Comparison of ENCODE assay signal across 20 cellular contexts in the genomic region with DNA sequence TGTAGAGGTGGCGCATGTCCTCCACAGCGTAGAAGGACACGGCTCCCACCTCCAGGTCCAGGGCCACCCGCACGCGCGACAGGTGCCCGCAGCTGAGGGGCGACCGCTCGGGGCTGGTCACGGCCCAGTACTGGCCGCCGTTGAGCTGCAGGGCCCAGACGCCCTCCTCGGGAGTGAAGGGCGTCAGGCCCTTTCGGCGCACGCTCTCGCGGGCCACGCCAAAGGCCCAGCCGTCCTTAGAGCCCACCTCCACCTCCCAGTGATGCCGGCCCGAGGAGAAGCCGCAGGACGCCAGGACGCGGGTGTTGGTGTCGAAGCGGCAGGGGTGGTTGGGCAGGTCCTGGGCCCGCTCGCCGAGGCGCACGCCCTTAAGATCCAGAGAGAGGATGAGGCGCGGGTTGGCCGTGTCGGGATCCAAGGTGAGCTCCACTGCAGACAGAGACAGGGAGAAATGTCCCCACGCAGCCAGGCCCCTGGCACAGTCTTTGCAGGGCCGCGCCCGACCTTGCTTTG. TPM values are rescaled to one million over a fixed set of nuclear protein-coding genes. Genes with fewer than 3 reads are reported as not detected.
A peak's percentile ranks its signal among the peaks of the same experiment; 100 is the strongest.
DNase-seq lines count a peak whose midpoint lies in the region; ATAC-seq and TF ChIP-seq lines count a peak whose summit lies in the region.
"Had no signal": no experiment of that assay in that cellular context is flagged by ENCODE, and none has a peak within 500 bp of the region (broad histone marks: within the 10 kb centered on the region; RNA-seq: fewer than 3 reads in every experiment).

No MANE protein-coding gene starts in this region.

- peak; percentile 13 for DNase-seq in left cardiac atrium
- no peak for DNase-seq in right atrium auricular region (ENCODE audit: low spot score)
- DNase-seq in mesenchymal stem cell = no peak
- DNase-seq in T-cell = no peak
- DNase-seq in NOMO-1 treated with dmso at 0.1 percent for 144 hours (lab: John Stamatoyannopoulos, UW; ENCODE audit: unreplicated experiment) = no peak
- DNase-seq in NCI-H226 = no peak
- DNase-seq: CD8-positive, alpha-beta T cell; COR-L47; DMS153; DMS79 treated with DMSO at 0.1 percent for 48 hours; EL; GOT3; HCEC 1CT had no signal

- H2BK12ac ChIP-seq in mesenchymal stem cell (ENCODE audit: low read length in 2 of 2) = no peak overlapping the region

- no peak for TF ChIP-seq CTCF in right atrium auricular region (IDR thresholded peaks at IDR 0.05)

- peak overlapping the region; percentile 2 for H2BK15ac ChIP-seq in mesenchymal stem cell (ENCODE audit: low read depth, poor library complexity, severe bottlenecking)

- no peak overlapping the region for H3K14ac ChIP-seq in mesenchymal stem cell (ENCODE audit: low read length in 2 of 2)

- H3K27ac Mint-ChIP-seq in T-cell = no peak overlapping the region
- H3K27ac Mint-ChIP-seq: CD8-positive, alpha-beta T cell had no signal

- peaks cover 4% of the 10 kb centered on the region for H3K36me3 Mint-ChIP-seq in T-cell
- H3K36me3 Mint-ChIP-seq: IgD-negative memory B cell had no signal

- no peak overlapping the region for H3K9ac ChIP-seq in mesenchymal stem cell (ENCODE audit: low read length)
- peak overlapping the region in 1 of 3 donors; percentile 54 for H3K9ac ChIP-seq in skeletal muscle tissue (ENCODE audit: low read depth in 1 of 3, low read length in 3 of 3)

- intact Hi-C loops in left cardiac atrium (cut with DNase I) = no loop called here

- H3K36me3 ChIP-seq in right atrium auricular region (no peaks in the 10 kb centered on the region), mesenchymal stem cell (ENCODE audit: control insufficient read depth in 1 of 2, insufficient read depth in 2 of 2, low read depth in 1 of 2, low read length in 2 of 2) (peaks cover 0 to 13% of the 10 kb centered on the region in 2 experiments), skeletal muscle tissue (ENCODE audit: control insufficient read depth in 3 of 3, insufficient read depth in 3 of 3, low read length in 3 of 3) (peaks cover 24 to 44% (median 28%) of the 10 kb centered on the region in 3 donors)

- no peak overlapping the region for H3K4ac ChIP-seq in mesenchymal stem cell (ENCODE audit: low read depth in 1 of 2, low read length in 2 of 2)

- 82% methylated on average over 40 of the region's 45 CpGs for WGBS in mesenchymal stem cell

- H3K27me3 ChIP-seq in right atrium auricular region (no peaks in the 10 kb centered on the region), mesenchymal stem cell (ENCODE audit: control insufficient read depth in 1 of 2, insufficient read depth in 1 of 2, low read length in 2 of 2) (peaks cover 12 to 14% of the 10 kb centered on the region in 2 experiments), skeletal muscle tissue (ENCODE audit: control insufficient read depth in 3 of 3, insufficient read depth in 3 of 3, low read length in 3 of 3) (no peaks in the 10 kb centered on the region)

- H4K91ac ChIP-seq in mesenchymal stem cell (ENCODE audit: low read length) = no peak overlapping the region

- H3K9me3 ChIP-seq in right atrium auricular region (no peaks in the 10 kb centered on the region), mesenchymal stem cell (ENCODE audit: control insufficient read depth, low read length) (no peaks in the 10 kb centered on the region), skeletal muscle tissue (ENCODE audit: control insufficient read depth in 3 of 3, low read length in 3 of 3) (no peaks in the 10 kb centered on the region)

- H3K27ac ChIP-seq in right atrium auricular region (no peak overlapping the region), mesenchymal stem cell (ENCODE audit: low read length, poor library complexity, severe bottlenecking) (no peak overlapping the region), skeletal muscle tissue (ENCODE audit: low read depth, low read length) (peak overlapping the region; percentile 59)
- H3K27ac ChIP-seq: 22Rv1 had no signal

- H3K27me3 Mint-ChIP-seq in T-cell = peaks cover 5 to 6% of the 10 kb centered on the region in 2 donors
- H3K27me3 Mint-ChIP-seq: IgD-negative memory B cell had no signal

- H3K79me1 ChIP-seq in mesenchymal stem cell (replicated peaks; ENCODE audit: low read length, poor library complexity, severe bottlenecking) = peaks cover 5% of the 10 kb centered on the region

- POLR2A ChIA-PET in T-cell (lab: Charles Lee) = no interaction called here

- no peak overlapping the region for H4K8ac ChIP-seq in mesenchymal stem cell (ENCODE audit: low read length)

- peaks cover 19 to 28% (median 20%) of the 10 kb centered on the region in 3 donors for H3K4me1 Mint-ChIP-seq in T-cell

- H3K9me3 Mint-ChIP-seq in T-cell = no peaks in the 10 kb centered on the region
- H3K9me3 Mint-ChIP-seq: CD8-positive, alpha-beta T cell had no signal

- H2AK5ac ChIP-seq in mesenchymal stem cell (ENCODE audit: low read length, severe bottlenecking) = no peak overlapping the region

- H2BK120ac ChIP-seq in mesenchymal stem cell (ENCODE audit: low read depth, low read length) = no peak overlapping the region

- no peak overlapping the region for H2AFZ ChIP-seq in mesenchymal stem cell (ENCODE audit: low read depth, low read length)

- H3K4me1 ChIP-seq in right atrium auricular region = peaks cover 0 to 16% of the 10 kb centered on the region in 2 donors
- peaks cover 35% of the 10 kb centered on the region for H3K4me1 ChIP-seq in mesenchymal stem cell (ENCODE audit: control insufficient read depth, insufficient read depth, low read depth, low read length)
- H3K4me1 ChIP-seq in skeletal muscle tissue (ENCODE audit: control insufficient read depth in 3 of 3, insufficient read depth in 3 of 3, low read length in 3 of 3) = peaks cover 20 to 50% (median 49%) of the 10 kb centered on the region in 3 donors

- H3K4me3 Mint-ChIP-seq in T-cell = no peak overlapping the region
- H3K4me3 Mint-ChIP-seq: CD14-positive monocyte; CD8-positive, alpha-beta T cell had no signal

- no peak overlapping the region for H2BK5ac ChIP-seq in mesenchymal stem cell (ENCODE audit: low read depth, low read length, poor library complexity, severe bottlenecking)

- H3K18ac ChIP-seq in mesenchymal stem cell (ENCODE audit: low read depth in 1 of 2, low read length in 2 of 2) = no peak overlapping the region

- no peak overlapping the region for H3K23ac ChIP-seq in mesenchymal stem cell (ENCODE audit: low read length in 2 of 2)

- CTCF ChIA-PET in T-cell (lab: Charles Lee) = interaction anchor here in 1 of 2 donors (0.6 kb wide), 1 partner anchor 25 kb away, joined by 3 read pairs; no protein-coding TSS in a partner anchor

- H3K4me2 ChIP-seq in mesenchymal stem cell (ENCODE audit: low read length, poor library complexity, severe bottlenecking) = no peak overlapping the region

- H3K4me3 ChIP-seq in right atrium auricular region (no peak overlapping the region), mesenchymal stem cell (ENCODE audit: insufficient read depth in 1 of 2, low read depth in 1 of 2, low read length in 2 of 2) (no peak overlapping the region), skeletal muscle tissue (ENCODE audit: low read length in 3 of 3) (no peak overlapping the region)

- ATAC-seq in left cardiac atrium = no peak
- no peak for ATAC-seq in T-cell (replicated peaks in 1 of 4)
- ATAC-seq: CD8-positive, alpha-beta T cell had no signal

RNA-seq across cellular contexts. Expression of gene TRIM7, which starts 9.7 kb away (rescaled TPM):
- total RNA-seq in left cardiac atrium (1 to 10 TPM; 5.9 to 9.0 TPM), right atrium auricular region (1 to 10 TPM; 4.1 to 7.7 TPM), skeletal muscle tissue (9.9 TPM), T-cell (1 to 10 TPM; 1.6 to 3.1 (median 3.0) TPM)
- 1.8 TPM for polyA plus RNA-seq in mesenchymal stem cell (2013, experiment 1 of 2)
- 1.4 TPM for polyA plus RNA-seq in mesenchymal stem cell (2013, experiment 2 of 2)
- total RNA-seq: A673 had no signal

RNA-seq across cellular contexts. Expression of gene TRIM41, which starts 27.8 kb away (rescaled TPM):
- total RNA-seq in left cardiac atrium (10 to 100 TPM; 17.1 to 19.1 TPM), right atrium auricular region (10 to 100 TPM; 10.0 to 11.2 TPM), skeletal muscle tissue (15.1 TPM), T-cell (10 to 100 TPM; 32.2 to 46.2 (median 36.7) TPM)
- polyA plus RNA-seq in mesenchymal stem cell (2013, experiment 1 of 2) = 19.1 TPM
- polyA plus RNA-seq in mesenchymal stem cell (2013, experiment 2 of 2) = 19.0 TPM

RNA-seq across cellular contexts. Expression of gene OR2V2, which starts 47.9 kb away (rescaled TPM):
- not detected for total RNA-seq in left cardiac atrium
- total RNA-seq in right atrium auricular region = not detected
- not detected for polyA plus RNA-seq in mesenchymal stem cell (2013, experiment 1 of 2)
- not detected for polyA plus RNA-seq in mesenchymal stem cell (2013, experiment 2 of 2)
- total RNA-seq in skeletal muscle tissue = not detected
- total RNA-seq in T-cell = not detected
- total RNA-seq: A673; CD8-positive, alpha-beta T cell; HT1080 had no signal
- polyA plus RNA-seq: BJ, CD14-positive monocyte, IgD-negative memory B cell had no signal

RNA-seq across cellular contexts. Expression of gene RACK1, which starts 48.4 kb away (rescaled TPM):
- 100 to 1,000 TPM; 713 to 792 TPM for total RNA-seq in left cardiac atrium
- 1,000 to 10,000 TPM; 1,155 to 1,413 TPM for total RNA-seq in right atrium auricular region
- 2,784 TPM for polyA plus RNA-seq in mesenchymal stem cell (2013, experiment 1 of 2)
- polyA plus RNA-seq in mesenchymal stem cell (2013, experiment 2 of 2) = 2,751 TPM
- 4,748 TPM for total RNA-seq in skeletal muscle tissue
- 1,000 to 10,000 TPM; 2,132 to 2,437 (median 2,230) TPM for total RNA-seq in T-cell
